In the genomic region with DNA sequence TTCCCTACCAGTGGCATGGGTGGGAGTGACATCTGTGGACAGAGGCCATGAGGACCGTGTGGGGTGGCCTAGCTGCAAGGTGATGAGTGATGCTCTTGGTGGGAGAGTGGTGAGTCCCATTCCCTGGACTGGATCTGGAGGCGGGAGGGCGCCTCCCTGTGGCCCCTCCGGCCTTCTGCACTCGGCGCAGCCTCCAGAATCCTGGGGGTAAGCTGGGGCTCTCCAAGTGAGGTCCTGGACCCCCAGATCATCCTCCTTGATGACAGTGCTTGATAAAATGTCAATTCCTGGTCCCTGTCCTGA, we compare ENCODE assay signal across 8 cellular contexts. TPM values are rescaled to one million over a fixed set of nuclear protein-coding genes. Genes with fewer than 3 reads are reported as not detected.
DNase-seq lines count a peak whose midpoint lies in the region; ATAC-seq and TF ChIP-seq lines count a peak whose summit lies in the region.

No MANE protein-coding gene starts in this region.

- H3K9me3 Mint-ChIP-seq in activated T-helper 1 cell treated with anti-CD3 and anti-CD28 coated beads, Interleukin-12 subunit alpha, Interleukin-12 subunit beta, Interleukin-2, Interleukin-4 antibody, amounts not matched to agents 30 ng/mL and 10 ng/mL and 1 ng/mL, durations not matched to agents 14 hours and 24 hours and 36 hours = no peaks in the 10 kb centered on the region

- peaks cover 18% of the 10 kb centered on the region for H3K27me3 Mint-ChIP-seq in activated T-helper 1 cell treated with anti-CD3 and anti-CD28 coated beads, Interleukin-12 subunit alpha, Interleukin-12 subunit beta, Interleukin-2, Interleukin-4 antibody, amounts not matched to agents 30 ng/mL and 10 ng/mL and 1 ng/mL, durations not matched to agents 14 hours and 24 hours and 36 hours (ENCODE audit: insufficient read depth)

- H3K27ac Mint-ChIP-seq in activated T-helper 1 cell treated with anti-CD3 and anti-CD28 coated beads, Interleukin-12 subunit alpha, Interleukin-12 subunit beta, Interleukin-2, Interleukin-4 antibody, amounts not matched to agents 30 ng/mL and 10 ng/mL and 1 ng/mL, durations not matched to agents 14 hours and 24 hours and 36 hours = no peak overlapping the region

- peak; percentile 20 for ATAC-seq in left lobe of liver

- peaks cover 2% of the 10 kb centered on the region for H3K36me3 Mint-ChIP-seq in activated T-helper 1 cell treated with anti-CD3 and anti-CD28 coated beads, Interleukin-12 subunit alpha, Interleukin-12 subunit beta, Interleukin-2, Interleukin-4 antibody, amounts not matched to agents 30 ng/mL and 10 ng/mL and 1 ng/mL, durations not matched to agents 14 hours and 24 hours and 36 hours (ENCODE audit: low read depth)

- peak; percentile 59 for TF ChIP-seq CTCF in GM12874 (IDR thresholded peaks at IDR 0.05; ENCODE audit: insufficient read depth, low read depth, low read length)

- DNase-seq in AML-193 (lab: John Stamatoyannopoulos, UW) (peak; percentile 24 to 42), left lobe of liver (ENCODE audit: low spot score) (no peak), cerebellar nuclear complex (lab: John Stamatoyannopoulos, UW) (no peak), caudate nucleus (lab: John Stamatoyannopoulos, UW) (no peak), amygdala (lab: John Stamatoyannopoulos, UW) (no peak), GOT3 (lab: John Stamatoyannopoulos, UW) (no peak)
- DNase-seq in activated T-helper 1 cell treated with anti-CD3 and anti-CD28 coated beads, Interleukin-12 subunit alpha, Interleukin-12 subunit beta, Interleukin-2, Interleukin-4 antibody, amounts not matched to agents 30 ng/mL and 10 ng/mL and 1 ng/mL, durations not matched to agents 14 hours and 24 hours and 36 hours (ENCODE audit: low spot score) = no peak

- peaks cover 44% of the 10 kb centered on the region for H3K4me1 Mint-ChIP-seq in activated T-helper 1 cell treated with anti-CD3 and anti-CD28 coated beads, Interleukin-12 subunit alpha, Interleukin-12 subunit beta, Interleukin-2, Interleukin-4 antibody, amounts not matched to agents 30 ng/mL and 10 ng/mL and 1 ng/mL, durations not matched to agents 14 hours and 24 hours and 36 hours (ENCODE audit: low read depth)

- H3K4me3 Mint-ChIP-seq in activated T-helper 1 cell treated with anti-CD3 and anti-CD28 coated beads, Interleukin-12 subunit alpha, Interleukin-12 subunit beta, Interleukin-2, Interleukin-4 antibody, amounts not matched to agents 30 ng/mL and 10 ng/mL and 1 ng/mL, durations not matched to agents 14 hours and 24 hours and 36 hours = peak overlapping the region; percentile 78

- intact Hi-C loops in activated T-helper 1 cell treated with anti-CD3 and anti-CD28 coated beads, Interleukin-12 subunit alpha, Interleukin-12 subunit beta, Interleukin-2, Interleukin-4 antibody, amounts not matched to agents 30 ng/mL and 10 ng/mL and 1 ng/mL, durations not matched to agents 14 hours and 24 hours and 36 hours (cut with micrococcal nuclease) = no loop called here

- H3K27ac ChIP-seq in caudate nucleus (ENCODE audit: low read depth, low read length) = no peak overlapping the region

RNA-seq across cellular contexts. Expression of a gene that starts 32.3 kb away (rescaled TPM):
- total RNA-seq in activated T-helper 1 cell treated with anti-CD3 and anti-CD28 coated beads, Interleukin-12 subunit alpha, Interleukin-12 subunit beta, Interleukin-2, Interleukin-4 antibody, amounts not matched to agents 30 ng/mL and 10 ng/mL and 1 ng/mL, durations not matched to agents 14 hours and 24 hours and 36 hours = 19.7 and 21.6 TPM in 2 replicates
- total RNA-seq in left lobe of liver = 30.0 TPM

Comparison
In these comparisons a context has a peak if more than half of its experiments do, and no peak if none do; other contexts are left out.
1. DNase-seq: peak in AML-193 (2 of 2); none in activated T-helper 1 cell treated with anti-CD3 and anti-CD28 coated beads, Interleukin-12 subunit alpha, Interleukin-12 subunit beta, Interleukin-2, Interleukin-4 antibody, amounts not matched to agents 30 ng/mL and 10 ng/mL and 1 ng/mL, durations not matched to agents 14 hours and 24 hours and 36 hours (single experiment), left lobe of liver (single experiment), cerebellar nuclear complex (0 of 2), caudate nucleus (0 of 61), amygdala (0 of 56) and GOT3 (single experiment).